ENCODE assay signal across 1 cellular context in genomic region chr20:3430376-3431069, GRCh38.
TF ChIP-seq lines count a peak whose summit lies in the region.

No MANE protein-coding gene starts in this region.

TF ChIP-seq in SK-N-SH, 30 proteins besides CTCF, POLR2A, EP300 and RAD21 (continued from another document):
- no peak for TF ChIP-seq GABPA (IDR thresholded peaks at IDR 0.05; ENCODE audit: low read depth)
- TF ChIP-seq FOXJ3 (CRISPR knock-in tag; IDR thresholded peaks at IDR 0.05): no peak
- no peak for TF ChIP-seq MEF2A (IDR thresholded peaks at IDR 0.05; ENCODE audit: borderline replicate concordance, low read depth)
- no peak for TF ChIP-seq USF2 (IDR thresholded peaks at IDR 0.05; ENCODE audit: borderline replicate concordance, low read depth, low read length)
- TF ChIP-seq MAX (IDR thresholded peaks at IDR 0.05; ENCODE audit: low read depth): no peak
